ENCODE assay signal across 13 cellular contexts in genomic region chr13:48142437-48142836, GRCh38. TPM values are rescaled to one million over a fixed set of nuclear protein-coding genes. Genes with fewer than 3 reads are reported as not detected.
DNase-seq lines count a peak whose midpoint lies in the region; ATAC-seq, FAIRE-seq and TF ChIP-seq lines count a peak whose summit lies in the region.
"Had no signal": no experiment of that assay in that cellular context is flagged by ENCODE, and none has a peak within 500 bp of the region (broad histone marks: within the 10 kb centered on the region; RNA-seq: fewer than 3 reads in every experiment).

No MANE protein-coding gene starts in this region.

- no TSS peak for BruUV-seq in Caco-2 (replicated peaks; lab: Mats Ljungman, UMichigan)

- no peaks in the 10 kb centered on the region for H3K36me3 ChIP-seq in psoas muscle (ENCODE audit: insufficient read depth in 1 of 2, low read depth in 1 of 2)
- H3K36me3 ChIP-seq in Caco-2 (ENCODE audit: control insufficient read depth, insufficient read depth, low read length) = no peaks in the 10 kb centered on the region
- H3K36me3 ChIP-seq: pancreas had no signal

- peaks cover 9% of the 10 kb centered on the region for H3K9me3 ChIP-seq in psoas muscle
- H3K9me3 ChIP-seq in Caco-2 = no peaks in the 10 kb centered on the region
- H3K9me3 ChIP-seq: pancreas had no signal

- H3K4me1 ChIP-seq in psoas muscle (no peaks in the 10 kb centered on the region), Caco-2 (no peaks in the 10 kb centered on the region)
- H3K4me1 ChIP-seq: pancreas had no signal

- in situ Hi-C loops in GM13977 (cut with MboI; ENCODE audit: low pct_unique_long_range_greater_than_20kb, low sequenced_read_pairs, unreplicated experiment) = loop anchor here (25.0 kb wide), 2 partner anchors 445 to 620 kb away; no protein-coding TSS in a partner anchor

- no peak overlapping the region for H3K27ac Mint-ChIP-seq in Caco-2 (ENCODE audit: unreplicated experiment)

- H3K4me1 Mint-ChIP-seq in Caco-2 (ENCODE audit: low read depth, unreplicated experiment) = peaks cover 6% of the 10 kb centered on the region

- no peak overlapping the region for H3K27ac ChIP-seq in psoas muscle
- H3K27ac ChIP-seq: pancreas had no signal

- no peaks in the 10 kb centered on the region for H3K27me3 Mint-ChIP-seq in Caco-2 (ENCODE audit: insufficient read depth, unreplicated experiment)

- no peaks in the 10 kb centered on the region for H3K36me3 Mint-ChIP-seq in Caco-2 (ENCODE audit: insufficient read depth, unreplicated experiment)

- H3K9me3 Mint-ChIP-seq in Caco-2 (ENCODE audit: unreplicated experiment) = peaks cover 17% of the 10 kb centered on the region

- no peak overlapping the region for H3K4me3 Mint-ChIP-seq in Caco-2 (ENCODE audit: unreplicated experiment)

- TF ChIP-seq CTCF in psoas muscle (IDR thresholded peaks at IDR 0.05) = no peak
- no peak for TF ChIP-seq CTCF in Caco-2 (IDR thresholded peaks at IDR 0.05; ENCODE audit: insufficient read depth in 1 of 2, low read depth in 1 of 2, low read length in 1 of 2, severe bottlenecking in 1 of 2, unreplicated experiment in 1 of 2)
- no peak for TF ChIP-seq CTCF in GM13977 (IDR thresholded peaks at IDR 0.05; ENCODE audit: extremely low read depth, insufficient read depth, missing control alignments)

- POLR2A ChIA-PET in Caco-2 (lab: Charles Lee) = no interaction called here

- H3K27me3 ChIP-seq in psoas muscle (ENCODE audit: insufficient read depth in 3 of 3, low read length in 2 of 3) (no peaks in the 10 kb centered on the region), Caco-2 (replicated peaks; ENCODE audit: control insufficient read depth, insufficient read depth, low read length) (no peaks in the 10 kb centered on the region)
- H3K27me3 ChIP-seq: pancreas had no signal

- intact Hi-C loops in psoas muscle (cut with DNase I) = no loop called here
- intact Hi-C loops in Caco-2 (cut with micrococcal nuclease; ENCODE audit: unreplicated experiment) = no loop called here

- FAIRE-seq in GM18507 (lab: Jason Lieb, UNC) = peak; percentile 67
- FAIRE-seq: D721Med, pancreas had no signal

- H3K4me3 ChIP-seq in psoas muscle (no peak overlapping the region), Caco-2 (ENCODE audit: low read depth, low read length) (no peak overlapping the region)
- H3K4me3 ChIP-seq: pancreas had no signal

- WGBS in psoas muscle, 3 donors = 78 to 85% (median 81%) methylated on average over 3 of the region's 3 CpGs

- ATAC-seq in GM21717 (IDR thresholded peaks at IDR 0.05; ENCODE audit: unreplicated experiment) = peak; percentile 88
- ATAC-seq in HG03469 (IDR thresholded peaks at IDR 0.05; ENCODE audit: unreplicated experiment) = peak; percentile 92
- no peak for ATAC-seq in psoas muscle
- ATAC-seq: SK-N-SH treated with all-trans-retinoic acid at 6 μM for 48 hours had no signal

- CTCF ChIA-PET in Caco-2 (lab: Charles Lee) = no interaction called here

- DNase-seq in GM18507 (ENCODE audit: extremely low spot score, insufficient read length, low read depth) = no peak
- DNase-seq in dermis blood vessel endothelial cell = peak; percentile 83
- no peak for DNase-seq in psoas muscle
- DNase-seq in DMS53 treated with DMSO at 0.1 percent for 48 hours (lab: John Stamatoyannopoulos, UW; ENCODE audit: unreplicated experiment) = no peak
- no peak for DNase-seq in Caco-2
- no peak for DNase-seq in GM13977 (ENCODE audit: low spot score)
- DNase-seq: GOT3, NCI-H1417, pancreas had no signal

RNA-seq across cellular contexts. Expression of gene MED4, which starts 47.5 kb away (rescaled TPM):
- total RNA-seq in dermis blood vessel endothelial cell (28.2 and 43.8 TPM in 2 replicates), psoas muscle (10 to 100 TPM; 41.3 to 58.6 (median 44.9) TPM), Caco-2 (2022) (56.8 and 62.1 TPM in 2 replicates)
- 10 to 100 TPM; 48.5 to 81.0 (median 50.5) TPM for polyA plus RNA-seq in psoas muscle

Comparison
In these comparisons a context has a peak if more than half of its experiments do, and no peak if none do; other contexts are left out.
1. ATAC-seq: peak in GM21717 (single experiment) and HG03469 (single experiment); none in psoas muscle (0 of 4).